1 cellular context compared by ENCODE assay signal in genomic region chr22:30219049-30219448, GRCh38.
TF ChIP-seq lines count a peak whose summit lies in the region.

No MANE protein-coding gene starts in this region.

TF ChIP-seq in K562, 482 proteins besides CTCF, POLR2A, EP300 and RAD21 (continues in another document):
- TF ChIP-seq TEAD2 (tag; IDR thresholded peaks at IDR 0.05) (peak; percentile 97), ZNF589 (CRISPR knock-in tag; IDR thresholded peaks at IDR 0.05; ENCODE audit: low read depth) (no peak), SUPT5H (IDR thresholded peaks at IDR 0.05) (no peak), CBX1 (IDR thresholded peaks at IDR 0.05; ENCODE audit: low read depth) (no peak), C11orf30 (IDR thresholded peaks at IDR 0.05; ENCODE audit: low read depth) (no peak), KLF1 (tag; IDR thresholded peaks at IDR 0.05) (no peak), ZBTB43 (CRISPR knock-in tag; IDR thresholded peaks at IDR 0.05) (no peak), BDP1 (IDR thresholded peaks at IDR 0.05; ENCODE audit: insufficient read depth, insufficient read length) (no peak), ZNF639 (CRISPR knock-in tag; conservative IDR thresholded peaks at IDR 0.05 in 1 of 2, IDR thresholded peaks at IDR 0.05 in 1 of 2) (no peak), CLOCK (CRISPR knock-in tag; IDR thresholded peaks at IDR 0.05; ENCODE audit: borderline replicate concordance) (no peak), HMGXB4 (CRISPR knock-in tag; IDR thresholded peaks at IDR 0.05) (no peak), PPARD (CRISPR knock-in tag; IDR thresholded peaks at IDR 0.05) (no peak), ZNF407 (IDR thresholded peaks at IDR 0.05; ENCODE audit: low read depth) (no peak), NR2C2 (CRISPR knock-in tag; IDR thresholded peaks at IDR 0.05) (no peak), NR2C2 (tag; IDR thresholded peaks at IDR 0.05) (no peak), PHF20 (IDR thresholded peaks at IDR 0.05; ENCODE audit: partially characterized antibody) (no peak), HEY1 (CRISPR knock-in tag; IDR thresholded peaks at IDR 0.05; ENCODE audit: borderline replicate concordance) (no peak), ZNF224 (CRISPR knock-in tag; IDR thresholded peaks at IDR 0.05) (no peak), ZNF133 (CRISPR knock-in tag; IDR thresholded peaks at IDR 0.05) (no peak), ZNF165 (CRISPR knock-in tag; IDR thresholded peaks at IDR 0.05; ENCODE audit: borderline replicate concordance) (no peak), ZNF121 (CRISPR knock-in tag; conservative IDR thresholded peaks at IDR 0.05) (no peak), ZNF212 (CRISPR knock-in tag; IDR thresholded peaks at IDR 0.05) (no peak), SRSF3 (IDR thresholded peaks at IDR 0.05; ENCODE audit: insufficient read depth, low read length) (no peak), ZNF707 (CRISPR knock-in tag; conservative IDR thresholded peaks at IDR 0.05) (no peak), ZNF57 (CRISPR knock-in tag; IDR thresholded peaks at IDR 0.05) (no peak), IFI16 (CRISPR knock-in tag; IDR thresholded peaks at IDR 0.05) (no peak), ZNF280B (CRISPR knock-in tag; IDR thresholded peaks at IDR 0.05) (no peak), PBX2 (CRISPR knock-in tag; IDR thresholded peaks at IDR 0.05; ENCODE audit: low read depth) (no peak), PBX2 (tag; conservative IDR thresholded peaks at IDR 0.05; ENCODE audit: low read depth) (no peak), HDGF (IDR thresholded peaks at IDR 0.05) (no peak), CEBPG (CRISPR knock-in tag; IDR thresholded peaks at IDR 0.05) (no peak), CEBPG (tag; conservative IDR thresholded peaks at IDR 0.05 in 1 of 2, IDR thresholded peaks at IDR 0.05 in 1 of 2) (no peak), ZFPM2 (CRISPR knock-in tag; IDR thresholded peaks at IDR 0.05) (no peak), ELF1 (tag; IDR thresholded peaks at IDR 0.05) (no peak), SMARCC2 (IDR thresholded peaks at IDR 0.05; ENCODE audit: low read depth) (no peak), ZNF263 (CRISPR knock-in tag; IDR thresholded peaks at IDR 0.05; ENCODE audit: borderline replicate concordance) (no peak), ILF3 (IDR thresholded peaks at IDR 0.05; ENCODE audit: borderline replicate concordance) (no peak), GATAD2A (IDR thresholded peaks at IDR 0.05) (no peak), NR4A1 (CRISPR knock-in tag; IDR thresholded peaks at IDR 0.05) (no peak), NR4A1 (tag; IDR thresholded peaks at IDR 0.05) (no peak), L3MBTL2 (IDR thresholded peaks at IDR 0.05) (no peak), ZKSCAN1 (IDR thresholded peaks at IDR 0.05; ENCODE audit: low read depth, low read length) (no peak), POLR2AphosphoS5 (IDR thresholded peaks at IDR 0.05; ENCODE audit: control insufficient read depth, insufficient read depth, low read depth, low read length) (no peak), TCF15 (CRISPR knock-in tag; IDR thresholded peaks at IDR 0.05) (no peak), SRF (CRISPR knock-in tag; IDR thresholded peaks at IDR 0.05) (no peak), GABPB1 (CRISPR knock-in tag; IDR thresholded peaks at IDR 0.05) (no peak), ZZZ3 (IDR thresholded peaks at IDR 0.05) (no peak)
